8 cellular contexts compared by ENCODE assay signal in the genomic region with DNA sequence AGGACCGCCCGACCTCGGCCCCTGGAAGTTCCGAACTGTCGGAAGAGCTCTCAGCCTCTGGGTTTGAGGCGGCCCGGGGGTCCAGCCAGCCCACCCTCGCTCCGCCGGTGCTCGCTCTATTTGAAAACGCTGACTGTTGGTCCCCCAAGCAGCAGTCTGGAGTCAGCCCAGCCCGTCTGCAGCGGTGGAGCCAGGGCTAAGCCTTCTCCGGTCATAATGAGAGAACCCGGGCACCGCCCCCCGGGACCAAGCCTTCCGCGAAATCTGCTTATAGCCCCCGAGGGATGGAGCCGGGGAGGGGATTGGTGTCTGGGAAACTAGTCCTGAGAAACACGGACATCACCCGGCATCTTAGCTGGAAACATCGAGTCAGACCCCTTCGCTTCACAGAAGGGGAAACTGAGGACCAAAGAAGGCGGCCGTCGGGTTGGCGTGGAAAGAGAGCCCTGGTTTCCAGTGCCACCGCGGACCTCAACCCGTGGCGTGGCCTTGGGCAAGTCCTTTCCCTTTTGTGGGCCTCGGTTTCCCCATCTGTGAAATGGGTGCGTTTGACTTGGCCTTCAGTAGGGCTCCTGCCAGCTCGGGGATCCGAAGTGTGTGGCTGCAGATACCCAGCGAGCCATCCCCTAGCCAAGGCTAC. TPM values are rescaled to one million over a fixed set of nuclear protein-coding genes. Genes with fewer than 3 reads are reported as not detected.
DNase-seq lines count a peak whose midpoint lies in the region; ATAC-seq, FAIRE-seq and TF ChIP-seq lines count a peak whose summit lies in the region.

No MANE protein-coding gene starts in this region.

- intact Hi-C loops in left cardiac atrium (cut with DNase I), result loop anchor here (5.0 to 10.0 kb wide), 3 partner anchors 50 to 62 kb away; no protein-coding TSS in a partner anchor

- DNase-seq in activated CD4-positive, alpha-beta T cell treated with anti-CD3 and anti-CD28 coated beads for 48 hours, result peak; percentile 28
- DNase-seq in left cardiac atrium (peak; percentile 55), skeletal muscle cell (ENCODE audit: low read depth) (no peak), NCI-H2107 (lab: John Stamatoyannopoulos, UW) (no peak), GM12892 (ENCODE audit: insufficient read length) (no peak), OCI-M1 (lab: John Stamatoyannopoulos, UW) (no peak)

- no peak for FAIRE-seq in GM12892 (lab: Jason Lieb, UNC)

- peak overlapping the region; percentile 78 for H3K4me3 ChIP-seq in skeletal muscle cell (ENCODE audit: low read depth, low read length)

- ATAC-seq in GM18498 (IDR thresholded peaks at IDR 0.05; ENCODE audit: unreplicated experiment) (peak; percentile 1), left cardiac atrium (peak; percentile 7 to 16), HG03442 (IDR thresholded peaks at IDR 0.05; ENCODE audit: unreplicated experiment) (no peak)

- no peak for TF ChIP-seq POLR2A in GM12892 (IDR thresholded peaks at IDR 0.05; ENCODE audit: low read depth, low read length)

RNA-seq across cellular contexts. Expression of gene ADAM19, which starts 1.0 kb away (rescaled TPM):
- total RNA-seq in left cardiac atrium, result 10 to 100 TPM; 19.0 to 57.5 TPM
- 8.4 TPM for polyA plus RNA-seq in GM12892 (2012; ENCODE audit: missing spikeins)

Comparison
In these comparisons a context has a peak if more than half of its experiments do, and no peak if none do; other contexts are left out.
1. DNase-seq: peak in activated CD4-positive, alpha-beta T cell treated with anti-CD3 and anti-CD28 coated beads for 48 hours (single experiment) and left cardiac atrium (single experiment); none in skeletal muscle cell (single experiment), NCI-H2107 (single experiment), GM12892 (single experiment) and OCI-M1 (single experiment).